23 cellular contexts compared by ENCODE assay signal in the genomic region with DNA sequence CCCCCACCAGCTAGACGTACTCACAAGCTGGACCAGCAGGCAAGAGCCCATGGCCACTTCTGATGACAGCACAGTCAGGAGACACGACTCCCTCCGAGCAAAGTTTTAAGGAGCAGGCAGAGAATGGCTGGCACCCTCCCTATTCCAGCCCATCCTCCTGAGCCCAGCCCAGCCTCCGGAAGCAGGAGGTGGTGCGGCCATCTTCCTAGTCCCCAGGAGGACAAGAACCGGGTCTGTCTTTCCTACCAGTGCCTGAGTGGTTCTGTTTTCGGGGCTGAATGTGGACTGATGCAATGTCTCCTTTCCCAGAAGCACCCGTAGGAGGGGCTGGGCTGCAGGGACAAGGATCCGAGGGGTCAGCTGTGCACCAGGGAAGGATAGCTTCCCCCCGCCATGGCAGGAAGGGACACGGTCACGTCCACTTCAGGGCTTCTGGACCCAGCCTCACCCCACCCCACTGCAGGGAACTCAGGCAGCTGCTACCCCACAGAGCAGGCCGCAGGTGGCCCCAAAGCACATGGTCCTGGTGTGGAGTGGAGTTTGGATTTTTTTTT. TPM values are rescaled to one million over a fixed set of nuclear protein-coding genes. Genes with fewer than 3 reads are reported as not detected.
DNase-seq lines count a peak whose midpoint lies in the region; ATAC-seq, FAIRE-seq and TF ChIP-seq lines count a peak whose summit lies in the region.
"Had no signal": no experiment of that assay in that cellular context is flagged by ENCODE, and none has a peak within 500 bp of the region (broad histone marks: within the 10 kb centered on the region; RNA-seq: fewer than 3 reads in every experiment).

No MANE protein-coding gene starts in this region.

- H3K36me3 Mint-ChIP-seq in natural killer cell treated with Interleukin-12 subunit alpha and Interleukin-12 subunit beta and Interleukin-15 and Interleukin-18, amount 100 ng/mL, for 72 hours = peaks cover 13% of the 10 kb centered on the region
- no peaks in the 10 kb centered on the region for H3K36me3 Mint-ChIP-seq in natural killer cell

- H3K27ac Mint-ChIP-seq in natural killer cell treated with Interleukin-12 subunit alpha and Interleukin-12 subunit beta and Interleukin-15 and Interleukin-18, amount 100 ng/mL, for 72 hours = no peak overlapping the region
- H3K27ac Mint-ChIP-seq in natural killer cell = no peak overlapping the region
- H3K27ac Mint-ChIP-seq: activated CD4-positive, alpha-beta T cell treated with anti-CD3 and anti-CD28 coated beads, Interleukin-2, amount 10 ng/mL, durations not matched to agents 7 days and 5 days had no signal

- peaks cover 6 to 9% of the 10 kb centered on the region in 2 donors for H3K27me3 Mint-ChIP-seq in natural killer cell treated with Interleukin-12 subunit alpha and Interleukin-12 subunit beta and Interleukin-15 and Interleukin-18, amount 100 ng/mL, for 72 hours
- peaks cover 0 to 4% of the 10 kb centered on the region in 2 donors for H3K27me3 Mint-ChIP-seq in natural killer cell (ENCODE audit: low read depth in 2 of 2)
- H3K27me3 Mint-ChIP-seq: activated CD4-positive, alpha-beta T cell treated with anti-CD3 and anti-CD28 coated beads, Interleukin-2, amount 10 ng/mL, durations not matched to agents 7 days and 5 days had no signal

- no peak overlapping the region for H3K4me3 Mint-ChIP-seq in natural killer cell treated with Interleukin-12 subunit alpha and Interleukin-12 subunit beta and Interleukin-15 and Interleukin-18, amount 100 ng/mL, for 72 hours
- no peak overlapping the region for H3K4me3 Mint-ChIP-seq in natural killer cell
- H3K4me3 Mint-ChIP-seq: activated CD4-positive, alpha-beta T cell treated with anti-CD3 and anti-CD28 coated beads, Interleukin-2, amount 10 ng/mL, durations not matched to agents 7 days and 5 days; H9 had no signal

- H3K4me2 ChIP-seq in HepG2 (ENCODE audit: low read depth, low read length) = peak overlapping the region; percentile 10; the same call in 1 of the 2 replicates

- FAIRE-seq in HepG2 (lab: Jason Lieb, UNC) = no peak

- in situ Hi-C loops in HepG2 (cut with HindIII; ENCODE audit: extremely low pct_ligation_motif_present, low pct_unique_long_range_greater_than_20kb) = no loop called here

- no peaks in the 10 kb centered on the region for H3K79me2 ChIP-seq in HepG2 (ENCODE audit: insufficient read depth, low read length)

- POLR2A ChIA-PET in HepG2 (lab: Yijun Ruan, JAX) = no interaction called here

- no peak overlapping the region for H3K27ac ChIP-seq in HepG2 (ENCODE audit: extremely low read length, insufficient read depth, low read length)
- no peak overlapping the region for H3K27ac ChIP-seq in WERI-Rb-1
- H3K27ac ChIP-seq: breast epithelium, RWPE1, suprapubic skin had no signal

- no peak overlapping the region for H3K9ac ChIP-seq in HepG2 (ENCODE audit: insufficient read depth, low read depth, low read length)

- TF ChIP-seq EP300 in HepG2 (IDR thresholded peaks at IDR 0.05; ENCODE audit: low read depth in 2 of 2, low read length in 2 of 2) = no peak
- no peak for TF ChIP-seq EP300 in HepG2 (CRISPR knock-in tag; IDR thresholded peaks at IDR 0.05; ENCODE audit: borderline replicate concordance)

- no peak for TF ChIP-seq RAD21 in HepG2 (CRISPR knock-in tag; IDR thresholded peaks at IDR 0.05)

- no peaks in the 10 kb centered on the region for H3K9me3 ChIP-seq in HepG2 (ENCODE audit: low read length)
- H3K9me3 ChIP-seq in WERI-Rb-1 (ENCODE audit: severe bottlenecking) = no peaks in the 10 kb centered on the region
- H3K9me3 ChIP-seq: breast epithelium, suprapubic skin had no signal

- no peak overlapping the region for H2AFZ ChIP-seq in HepG2 (ENCODE audit: low read length)

- H3K4me1 ChIP-seq in HepG2 (ENCODE audit: insufficient read depth, low read length) = no peaks in the 10 kb centered on the region
- H3K4me1 ChIP-seq: breast epithelium, suprapubic skin had no signal

- no TSS peak for BruUV-seq in HepG2 (replicated peaks; lab: Mats Ljungman, UMichigan)

- H3K9me3 Mint-ChIP-seq in natural killer cell treated with Interleukin-12 subunit alpha and Interleukin-12 subunit beta and Interleukin-15 and Interleukin-18, amount 100 ng/mL, for 72 hours = peaks cover 7% of the 10 kb centered on the region
- no peaks in the 10 kb centered on the region for H3K9me3 Mint-ChIP-seq in natural killer cell

- H3K36me3 ChIP-seq in HepG2 (replicated peaks in 1 of 2; ENCODE audit: control insufficient read depth in 1 of 2, insufficient read depth in 2 of 2, low read length in 2 of 2) (no peaks in the 10 kb centered on the region), WERI-Rb-1 (no peaks in the 10 kb centered on the region)
- H3K36me3 ChIP-seq: breast epithelium, suprapubic skin had no signal

- peaks cover 12 to 27% of the 10 kb centered on the region in 2 donors for H3K4me1 Mint-ChIP-seq in natural killer cell treated with Interleukin-12 subunit alpha and Interleukin-12 subunit beta and Interleukin-15 and Interleukin-18, amount 100 ng/mL, for 72 hours (ENCODE audit: low read depth in 2 of 2)
- H3K4me1 Mint-ChIP-seq in natural killer cell = peaks cover 0 to 12% of the 10 kb centered on the region in 2 donors

- ATAC-seq in natural killer cell treated with Interleukin-12 subunit alpha and Interleukin-12 subunit beta and Interleukin-15 and Interleukin-18, amount 100 ng/mL, for 72 hours = no peak
- no peak for ATAC-seq in natural killer cell
- no peak; the same call in 2 of the 3 replicates for ATAC-seq in HepG2
- ATAC-seq in HG02970 (IDR thresholded peaks at IDR 0.05; ENCODE audit: low FRiP score, unreplicated experiment) = no peak

- WGBS in HepG2 (ENCODE audit: low lambda C conversion rate) = 13% methylated on average over 7 of the region's 13 CpGs

- peak overlapping the region in 1 of 3 experiments; percentile 23; a peak in 1 of 6 replicates for H3K4me3 ChIP-seq in HepG2 (replicated peaks in 1 of 3; ENCODE audit: insufficient read depth in 1 of 3, low read depth in 2 of 3, low read length in 3 of 3)
- no peak overlapping the region for H3K4me3 ChIP-seq in WERI-Rb-1 (ENCODE audit: low read depth, low read length)
- H3K4me3 ChIP-seq: suprapubic skin had no signal

- no peak for TF ChIP-seq POLR2A in HepG2 (IDR thresholded peaks at IDR 0.05; ENCODE audit: insufficient read depth in 1 of 2, low read depth in 2 of 2, low read length in 2 of 2)

- CTCF ChIA-PET in HepG2 (lab: Yijun Ruan, JAX; ENCODE audit: low intra/inter-chr PET ratio, low total read pairs) = no interaction called here

- intact Hi-C loops in natural killer cell (cut with micrococcal nuclease) = no loop called here
- intact Hi-C loops in HepG2 (cut with micrococcal nuclease; ENCODE audit: unreplicated experiment) = no loop called here

- H3K27me3 ChIP-seq in HepG2 (ENCODE audit: control insufficient read depth in 1 of 2, insufficient read depth in 2 of 2, low read length in 2 of 2) (peaks cover 23 to 75% of the 10 kb centered on the region in 2 experiments; a peak in 4 of 5 replicates), WERI-Rb-1 (ENCODE audit: insufficient read depth, low read depth, severe bottlenecking) (no peaks in the 10 kb centered on the region)

- TF ChIP-seq CTCF in natural killer cell (IDR thresholded peaks at IDR 0.05) (no peak), HepG2 (CRISPR knock-in tag; IDR thresholded peaks at IDR 0.05) (no peak), WERI-Rb-1 (IDR thresholded peaks at IDR 0.05; ENCODE audit: low read depth, low read length) (no peak)

- no peaks in the 10 kb centered on the region; the same call in 1 of the 2 replicates for H4K20me1 ChIP-seq in HepG2 (ENCODE audit: insufficient read depth, low read length)

- peak; percentile 32 for DNase-seq in natural killer cell treated with Interleukin-12 subunit alpha and Interleukin-12 subunit beta and Interleukin-15 and Interleukin-18, amount 100 ng/mL, for 72 hours (ENCODE audit: low spot score)
- DNase-seq in natural killer cell (no peak), NCI-H774 (lab: John Stamatoyannopoulos, UW) (peak; percentile 5), HepG2 (ENCODE audit: low spot score) (no peak), WERI-Rb-1 (no peak), CD1c-positive myeloid dendritic cell (ENCODE audit: extremely low spot score) (no peak), H4 (ENCODE audit: low spot score) (no peak)
- DNase-seq: activated CD4-positive, alpha-beta T cell treated with anti-CD3 and anti-CD28 coated beads, Interleukin-2, amount 10 ng/mL, durations not matched to agents 7 days and 5 days; activated CD8-positive, alpha-beta memory T cell treated with anti-CD3 and anti-CD28 coated beads, Interleukin-2, amount 50 U/mL, for 4 hours; foreskin melanocyte; H9; kidney glomerular epithelial cell; mesendoderm; NCI-H187; NCI-H345; NK-92 treated with Interleukin-12 subunit alpha and Interleukin-12 subunit beta, amount 100 ng/mL, for 24 hours; stimulated activated CD4-positive, alpha-beta T cell treated with anti-CD3 and anti-CD28 coated beads, Interleukin-15, amount 100 ng/mL, for 24 hours had no signal

RNA-seq across cellular contexts. Expression of a gene that starts 41.7 kb away (rescaled TPM):
- total RNA-seq in natural killer cell treated with Interleukin-12 subunit alpha and Interleukin-12 subunit beta and Interleukin-15 and Interleukin-18, amount 100 ng/mL, for 72 hours = 1 to 10 TPM; 2.3 to 2.9 TPM
- total RNA-seq in natural killer cell = 1 to 10 TPM; 2.5 to 7.8 (median 4.2) TPM
- not detected in 2 replicates for total RNA-seq in HepG2 (2016; rRNA removed; fragmentation: Illumina TruSeq; extraction: Trizol)
- total RNA-seq in HepG2 (2016; cell fraction: cytosol; rRNA removed; fragmentation: Illumina TruSeq; extraction: Trizol; ENCODE audit: low read depth) = not detected in 2 replicates
- not detected in 2 replicates for total RNA-seq in HepG2 (2016; cell fraction: insoluble cytoplasmic fraction; rRNA removed; fragmentation: Illumina TruSeq; extraction: Trizol)
- not detected in 2 replicates for total RNA-seq in HepG2 (2016; cell fraction: membrane; rRNA removed; fragmentation: Illumina TruSeq; extraction: Trizol)
- total RNA-seq in HepG2 (2016; cell fraction: nucleus; rRNA removed; fragmentation: Illumina TruSeq; extraction: Trizol) = not detected in 2 replicates
- 0.05 and 0.09 TPM in 2 replicates for polyA plus RNA-seq in HepG2 (2011; rRNA removed)
- 0.04 TPM in 1 of 2 replicates, not detected in the other for polyA plus RNA-seq in HepG2 (2011; cell fraction: cytosol; rRNA removed)
- not detected in 2 replicates for polyA plus RNA-seq in HepG2 (2011; cell fraction: nucleus; rRNA removed)
- 0.07 TPM in 1 of 2 replicates, not detected in the other for polyA plus RNA-seq in HepG2 (2012)
- not detected in 2 replicates for polyA plus RNA-seq in HepG2 (2016; cell fraction: cytosol; fragmentation: Illumina TruSeq; extraction: Trizol; ENCODE audit: low read depth)
- not detected in 2 replicates for polyA plus RNA-seq in HepG2 (2016; cell fraction: insoluble cytoplasmic fraction; fragmentation: Illumina TruSeq; extraction: Trizol; ENCODE audit: low read depth)
- not detected in 2 replicates for polyA plus RNA-seq in HepG2 (2016; cell fraction: membrane; fragmentation: Illumina TruSeq; extraction: Trizol; ENCODE audit: low read depth)
- 0.11 TPM in 1 of 2 replicates, not detected in the other for polyA plus RNA-seq in HepG2 (2016; cell fraction: nucleus; fragmentation: Illumina TruSeq; extraction: Trizol; ENCODE audit: insufficient read depth, low read depth)
- polyA minus RNA-seq in HepG2 (2011; rRNA and poly(A)+ RNA removed; ENCODE audit: low replicate concordance) = 0.19 and 0.60 TPM in 2 replicates
- polyA minus RNA-seq in HepG2 (2011; cell fraction: cytosol; rRNA and poly(A)+ RNA removed) = not detected in 2 replicates
- not detected in 2 replicates for polyA minus RNA-seq in HepG2 (2011; cell fraction: nucleus; rRNA and poly(A)+ RNA removed)
- total RNA-seq in H4 (2014; rRNA removed; shearing (Covaris generic)) = not detected in 2 replicates
- total RNA-seq: activated CD4-positive, alpha-beta T cell treated with anti-CD3 and anti-CD28 coated beads, Interleukin-2, amount 10 ng/mL, durations not matched to agents 7 days and 5 days; dermis microvascular lymphatic vessel endothelial cell; renal cortical epithelial cell had no signal

Comparison
In these comparisons a context has a peak if more than half of its experiments do, and no peak if none do; other contexts are left out.
1. DNase-seq: peak in natural killer cell treated with Interleukin-12 subunit alpha and Interleukin-12 subunit beta and Interleukin-15 and Interleukin-18, amount 100 ng/mL, for 72 hours (single experiment) and NCI-H774 (single experiment); none in natural killer cell (single experiment), HepG2 (single experiment), WERI-Rb-1 (single experiment), CD1c-positive myeloid dendritic cell (single experiment) and H4 (single experiment).